In the genomic region with DNA sequence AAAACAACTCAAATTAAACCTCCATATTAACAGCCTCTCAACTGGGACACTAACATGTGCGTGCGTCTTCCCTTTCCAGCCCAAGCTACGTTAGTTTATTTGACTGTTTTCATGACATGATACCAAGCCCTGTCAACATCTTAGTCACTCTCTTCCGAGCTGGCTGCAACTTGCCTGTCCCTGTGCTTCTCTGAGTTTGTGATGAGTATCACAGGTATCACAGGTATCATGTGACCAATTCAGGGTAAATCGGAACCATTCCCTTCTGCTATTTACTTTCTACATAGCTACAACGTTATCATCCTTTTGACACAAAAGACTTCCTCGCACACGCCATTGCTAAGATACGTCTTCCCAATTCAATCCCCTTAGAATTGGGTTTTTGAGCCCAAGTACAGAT, we compare ENCODE assay signal across 25 cellular contexts.
"Had no signal": no experiment of that assay in that cellular context is flagged by ENCODE, and none has a peak within 500 bp of the region (broad histone marks: within the 10 kb centered on the region; RNA-seq: fewer than 3 reads in every experiment).

No MANE protein-coding gene starts in this region.

- H3K4me3 ChIP-seq: gastroesophageal sphincter, left ventricle myocardium inferior, lower lobe of right lung, psoas muscle, right lobe of liver, suprapubic skin, thyroid gland had no signal

- ATAC-seq: effector memory CD8-positive, alpha-beta T cell; gastroesophageal sphincter; left cardiac atrium; lower lobe of right lung; natural killer cell treated with Interleukin-12 subunit alpha and Interleukin-12 subunit beta and Interleukin-15 and Interleukin-18, amount 100 ng/mL, for 72 hours; psoas muscle; right lobe of liver; stimulated activated effector memory CD8-positive, alpha-beta T cell treated with anti-CD3 and anti-CD28 coated beads, Interleukin-12 subunit alpha, Interleukin-12 subunit beta, amount 100 ng/mL, for 72 hours; stimulated activated naive CD8-positive, alpha-beta T cell treated with anti-CD3 and anti-CD28 coated beads, Interleukin-15, Interleukin-2, amounts not matched to agents 100 U/mL and 50 U/mL, for 24 hours had no signal

- FAIRE-seq: colon, kidney, urothelium cell line had no signal

- H3K27me3 Mint-ChIP-seq: type B pancreatic cell had no signal

- DNase-seq: effector memory CD8-positive, alpha-beta T cell; glutamatergic neuron; immature natural killer cell; kidney; left cardiac atrium; left ventricle myocardium inferior; lower lobe of right lung; mesenchymal stem cell; midbrain; occipital lobe; psoas muscle; retina; right lobe of liver; stimulated activated CD4-positive, alpha-beta T cell treated with anti-CD3 and anti-CD28 coated beads, Interleukin-4, amount 100 ng/mL, for 1 hour; stimulated activated CD8-positive, alpha-beta memory T cell treated with anti-CD3 and anti-CD28 coated beads, Interleukin-4, amount 100 ng/mL, for 48 hours; stimulated activated naive CD8-positive, alpha-beta T cell treated with anti-CD3 and anti-CD28 coated beads, Interleukin-15, Interleukin-2, amounts not matched to agents 100 U/mL and 50 U/mL, for 24 hours; thyroid gland had no signal

- H3K4me3 Mint-ChIP-seq: dendritic cell treated with granulocyte-macrophage colony-stimulating factor and Interleukin-4, amounts not matched to agents 40 ng/mL and 50 ng/mL, for 4 days; effector memory CD8-positive, alpha-beta T cell; immature natural killer cell; natural killer cell treated with Interleukin-12 subunit alpha and Interleukin-12 subunit beta and Interleukin-15 and Interleukin-18, amount 100 ng/mL, for 72 hours; stimulated activated effector memory CD8-positive, alpha-beta T cell treated with anti-CD3 and anti-CD28 coated beads, Interleukin-12 subunit alpha, Interleukin-12 subunit beta, amount 100 ng/mL, for 72 hours; type B pancreatic cell had no signal

- H3K27ac Mint-ChIP-seq: dendritic cell treated with granulocyte-macrophage colony-stimulating factor and Interleukin-4, amounts not matched to agents 40 ng/mL and 50 ng/mL, for 4 days; effector memory CD8-positive, alpha-beta T cell; immature natural killer cell; natural killer cell treated with Interleukin-12 subunit alpha and Interleukin-12 subunit beta and Interleukin-15 and Interleukin-18, amount 100 ng/mL, for 72 hours; stimulated activated effector memory CD8-positive, alpha-beta T cell treated with anti-CD3 and anti-CD28 coated beads, Interleukin-12 subunit alpha, Interleukin-12 subunit beta, amount 100 ng/mL, for 72 hours; type B pancreatic cell had no signal

- H3K9me3 ChIP-seq: gastroesophageal sphincter, left ventricle myocardium inferior, lower lobe of right lung, psoas muscle, right lobe of liver, suprapubic skin, thyroid gland had no signal

- H3K36me3 ChIP-seq: gastroesophageal sphincter, left ventricle myocardium inferior, lower lobe of right lung, right lobe of liver, suprapubic skin, thyroid gland had no signal

- H3K27ac ChIP-seq: gastroesophageal sphincter, left ventricle myocardium inferior, lower lobe of right lung, psoas muscle, right lobe of liver, suprapubic skin, thyroid gland had no signal

- H3K4me1 ChIP-seq: gastroesophageal sphincter had no signal

- H3K9me3 Mint-ChIP-seq: dendritic cell treated with granulocyte-macrophage colony-stimulating factor and Interleukin-4, amounts not matched to agents 40 ng/mL and 50 ng/mL, for 4 days; effector memory CD8-positive, alpha-beta T cell; immature natural killer cell; natural killer cell treated with Interleukin-12 subunit alpha and Interleukin-12 subunit beta and Interleukin-15 and Interleukin-18, amount 100 ng/mL, for 72 hours; stimulated activated effector memory CD8-positive, alpha-beta T cell treated with anti-CD3 and anti-CD28 coated beads, Interleukin-12 subunit alpha, Interleukin-12 subunit beta, amount 100 ng/mL, for 72 hours; type B pancreatic cell had no signal

- H3K27me3 ChIP-seq: gastroesophageal sphincter, right lobe of liver, suprapubic skin, thyroid gland had no signal

- H3K36me3 Mint-ChIP-seq: immature natural killer cell; natural killer cell treated with Interleukin-12 subunit alpha and Interleukin-12 subunit beta and Interleukin-15 and Interleukin-18, amount 100 ng/mL, for 72 hours; stimulated activated effector memory CD8-positive, alpha-beta T cell treated with anti-CD3 and anti-CD28 coated beads, Interleukin-12 subunit alpha, Interleukin-12 subunit beta, amount 100 ng/mL, for 72 hours; type B pancreatic cell had no signal
